ENCODE assay signal across 24 cellular contexts in genomic region chr10:11463111-11463510, GRCh38.
A peak's percentile ranks its signal among the peaks of the same experiment; 100 is the strongest.
DNase-seq lines count a peak whose midpoint lies in the region; ATAC-seq, FAIRE-seq and TF ChIP-seq lines count a peak whose summit lies in the region.
"Had no signal": no experiment of that assay in that cellular context is flagged by ENCODE, and none has a peak within 500 bp of the region (broad histone marks: within the 10 kb centered on the region; RNA-seq: fewer than 3 reads in every experiment).

No MANE protein-coding gene starts in this region.

- no peak overlapping the region for H3K9ac ChIP-seq in kidney (ENCODE audit: low read length in 2 of 2)
- H3K9ac ChIP-seq: BLaER1, GM23248 had no signal

- no peaks in the 10 kb centered on the region for H3K27me3 Mint-ChIP-seq in activated CD8-positive, alpha-beta T cell treated with anti-CD3 and anti-CD28 coated beads, Interleukin-2, amount 10 ng/mL, durations not matched to agents 7 days and 5 days (ENCODE audit: low read depth)
- H3K27me3 Mint-ChIP-seq in activated CD8-positive, alpha-beta T cell treated with anti-CD3 and anti-CD28 coated beads for 36 hours: no peaks in the 10 kb centered on the region
- H3K27me3 Mint-ChIP-seq: B cell; CD4-positive, CD25-positive, alpha-beta regulatory T cell had no signal

- no peaks in the 10 kb centered on the region for H3K4me1 Mint-ChIP-seq in activated CD8-positive, alpha-beta T cell treated with anti-CD3 and anti-CD28 coated beads, Interleukin-2, amount 10 ng/mL, durations not matched to agents 7 days and 5 days (ENCODE audit: low read depth)
- H3K4me1 Mint-ChIP-seq in activated CD8-positive, alpha-beta T cell treated with anti-CD3 and anti-CD28 coated beads for 36 hours (ENCODE audit: low read depth): no peaks in the 10 kb centered on the region
- H3K4me1 Mint-ChIP-seq: CD4-positive, CD25-positive, alpha-beta regulatory T cell had no signal

- H3K9me3 ChIP-seq in right cardiac atrium (ENCODE audit: control insufficient read depth, low read length): no peaks in the 10 kb centered on the region
- no peaks in the 10 kb centered on the region for H3K9me3 ChIP-seq in right atrium auricular region
- no peaks in the 10 kb centered on the region for H3K9me3 ChIP-seq in kidney (ENCODE audit: control insufficient read depth in 1 of 2, low read length in 2 of 2)
- H3K9me3 ChIP-seq: BLaER1 had no signal

- CTCF ChIA-PET in activated CD8-positive, alpha-beta T cell treated with anti-CD3 and anti-CD28 coated beads, Interleukin-2, amount 10 ng/mL, durations not matched to agents 7 days and 5 days (lab: Charles Lee): interaction anchor here (0.8 kb wide), 1 partner anchor 37 kb away, joined by 3 read pairs; no protein-coding TSS in a partner anchor
- CTCF ChIA-PET in activated CD8-positive, alpha-beta T cell treated with anti-CD3 and anti-CD28 coated beads for 36 hours (lab: Charles Lee): no interaction called here

- H3K27ac ChIP-seq in right cardiac atrium (ENCODE audit: low read length) (no peak overlapping the region), right atrium auricular region (no peak overlapping the region), kidney (ENCODE audit: low read depth in 2 of 2, low read length in 2 of 2) (no peak overlapping the region)
- H3K27ac ChIP-seq: 22Rv1, BLaER1, C4-2B, GM23248 had no signal

- 86% methylated on average over 26 of the region's 26 CpGs for WGBS in right cardiac atrium

- no peak for ATAC-seq in activated CD8-positive, alpha-beta T cell treated with anti-CD3 and anti-CD28 coated beads, Interleukin-2, amount 10 ng/mL, durations not matched to agents 7 days and 5 days
- ATAC-seq in activated CD8-positive, alpha-beta T cell treated with anti-CD3 and anti-CD28 coated beads for 36 hours: no peak
- ATAC-seq in right cardiac atrium (peak; percentile 31 to 41), HG03378 (IDR thresholded peaks at IDR 0.05; ENCODE audit: unreplicated experiment) (no peak)
- ATAC-seq: CD8-positive, alpha-beta T cell; GM12878; HCT116 had no signal

- FAIRE-seq in kidney (lab: Jason Lieb, UNC): no peak
- FAIRE-seq: A204.1, D721Med, GM19239 had no signal

- H3K4me1 ChIP-seq in right cardiac atrium (ENCODE audit: control insufficient read depth, insufficient read depth, low read length) (no peaks in the 10 kb centered on the region), right atrium auricular region (no peaks in the 10 kb centered on the region), kidney (ENCODE audit: control insufficient read depth in 1 of 2, insufficient read depth in 1 of 2, low read depth in 1 of 2, low read length in 2 of 2) (no peaks in the 10 kb centered on the region)
- H3K4me1 ChIP-seq: BLaER1 had no signal

- H3K27me3 ChIP-seq in right cardiac atrium (ENCODE audit: control insufficient read depth, insufficient read depth) (no peaks in the 10 kb centered on the region), right atrium auricular region (no peaks in the 10 kb centered on the region)
- H3K27me3 ChIP-seq: BLaER1 had no signal

- intact Hi-C loops in activated CD8-positive, alpha-beta T cell treated with anti-CD3 and anti-CD28 coated beads for 36 hours (cut with micrococcal nuclease): no loop called here
- intact Hi-C loops in right cardiac atrium (cut with DNase I) (no loop called here), kidney (cut with DNase I) (no loop called here)

- no peaks in the 10 kb centered on the region for H3K9me3 Mint-ChIP-seq in activated CD8-positive, alpha-beta T cell treated with anti-CD3 and anti-CD28 coated beads, Interleukin-2, amount 10 ng/mL, durations not matched to agents 7 days and 5 days (ENCODE audit: insufficient read depth)
- no peaks in the 10 kb centered on the region for H3K9me3 Mint-ChIP-seq in activated CD8-positive, alpha-beta T cell treated with anti-CD3 and anti-CD28 coated beads for 36 hours
- H3K9me3 Mint-ChIP-seq: CD4-positive, CD25-positive, alpha-beta regulatory T cell; CD8-positive, alpha-beta T cell; H9 had no signal

- no peak overlapping the region for H3K27ac Mint-ChIP-seq in activated CD8-positive, alpha-beta T cell treated with anti-CD3 and anti-CD28 coated beads, Interleukin-2, amount 10 ng/mL, durations not matched to agents 7 days and 5 days
- no peak overlapping the region for H3K27ac Mint-ChIP-seq in activated CD8-positive, alpha-beta T cell treated with anti-CD3 and anti-CD28 coated beads for 36 hours
- H3K27ac Mint-ChIP-seq: CD8-positive, alpha-beta T cell had no signal

- POLR2A ChIA-PET in activated CD8-positive, alpha-beta T cell treated with anti-CD3 and anti-CD28 coated beads, Interleukin-2, amount 10 ng/mL, durations not matched to agents 7 days and 5 days (lab: Charles Lee): no interaction called here
- POLR2A ChIA-PET in activated CD8-positive, alpha-beta T cell treated with anti-CD3 and anti-CD28 coated beads for 36 hours (lab: Charles Lee): interaction anchor here (0.8 kb wide), 1 partner anchor 125 kb away, joined by 3 read pairs; no protein-coding TSS in a partner anchor

- no peaks in the 10 kb centered on the region for H3K36me3 Mint-ChIP-seq in activated CD8-positive, alpha-beta T cell treated with anti-CD3 and anti-CD28 coated beads, Interleukin-2, amount 10 ng/mL, durations not matched to agents 7 days and 5 days (ENCODE audit: low read depth)
- H3K36me3 Mint-ChIP-seq in activated CD8-positive, alpha-beta T cell treated with anti-CD3 and anti-CD28 coated beads for 36 hours (ENCODE audit: low read depth): no peaks in the 10 kb centered on the region

- H3K4me3 ChIP-seq in right cardiac atrium (ENCODE audit: low read length) (no peak overlapping the region), right atrium auricular region (no peak overlapping the region), kidney (ENCODE audit: low read length in 2 of 2) (no peak overlapping the region)
- H3K4me3 ChIP-seq: BLaER1, GM12878, GM23248 had no signal

- peaks cover 15% of the 10 kb centered on the region for H3K36me3 ChIP-seq in right atrium auricular region
- peaks cover 11 to 17% of the 10 kb centered on the region in 2 donors for H3K36me3 ChIP-seq in kidney (ENCODE audit: control insufficient read depth in 1 of 2, insufficient read depth in 2 of 2, low read length in 2 of 2)

- no peak for TF ChIP-seq CTCF in activated CD8-positive, alpha-beta T cell treated with anti-CD3 and anti-CD28 coated beads for 36 hours (IDR thresholded peaks at IDR 0.05)
- no peak for TF ChIP-seq CTCF in right atrium auricular region (IDR thresholded peaks at IDR 0.05)
- no peak for TF ChIP-seq CTCF in kidney (IDR thresholded peaks at IDR 0.05; ENCODE audit: borderline replicate concordance, extremely low read depth, insufficient read depth)

- no peak overlapping the region for H3K4me3 Mint-ChIP-seq in activated CD8-positive, alpha-beta T cell treated with anti-CD3 and anti-CD28 coated beads, Interleukin-2, amount 10 ng/mL, durations not matched to agents 7 days and 5 days
- no peak overlapping the region for H3K4me3 Mint-ChIP-seq in activated CD8-positive, alpha-beta T cell treated with anti-CD3 and anti-CD28 coated beads for 36 hours
- H3K4me3 Mint-ChIP-seq: B cell; CD4-positive, CD25-positive, alpha-beta regulatory T cell; CD8-positive, alpha-beta T cell; H9 had no signal

- DNase-seq in activated CD8-positive, alpha-beta T cell treated with anti-CD3 and anti-CD28 coated beads, Interleukin-2, amount 10 ng/mL, durations not matched to agents 7 days and 5 days: peak; percentile 9
- DNase-seq in activated CD8-positive, alpha-beta T cell treated with anti-CD3 and anti-CD28 coated beads for 36 hours: no peak
- no peak for DNase-seq in right cardiac atrium
- DNase-seq in right atrium auricular region (ENCODE audit: low spot score): no peak
- peak; percentile 48 for DNase-seq in kidney
- DNase-seq in SKM-1 (lab: John Stamatoyannopoulos, UW; ENCODE audit: unreplicated experiment): no peak
- DNase-seq: CD4-positive, CD25-positive, alpha-beta regulatory T cell; CD8-positive, alpha-beta T cell; DMS 273 treated with DMSO at 0.1 percent for 48 hours; DMS79; EL; GDM1; GM23248; H9 had no signal

Comparison
In these comparisons a context has a peak if more than half of its experiments do, and no peak if none do; other contexts are left out.
1. DNase-seq: peak in activated CD8-positive, alpha-beta T cell treated with anti-CD3 and anti-CD28 coated beads, Interleukin-2, amount 10 ng/mL, durations not matched to agents 7 days and 5 days (single experiment) and kidney (single experiment); none in activated CD8-positive, alpha-beta T cell treated with anti-CD3 and anti-CD28 coated beads for 36 hours (single experiment), right cardiac atrium (0 of 3), right atrium auricular region (single experiment) and SKM-1 (single experiment).
2. ATAC-seq: peak in right cardiac atrium (2 of 2); none in activated CD8-positive, alpha-beta T cell treated with anti-CD3 and anti-CD28 coated beads, Interleukin-2, amount 10 ng/mL, durations not matched to agents 7 days and 5 days (single experiment), activated CD8-positive, alpha-beta T cell treated with anti-CD3 and anti-CD28 coated beads for 36 hours (single experiment) and HG03378 (single experiment).